Comparison of ENCODE assay signal across 1 cellular context in the genomic region with DNA sequence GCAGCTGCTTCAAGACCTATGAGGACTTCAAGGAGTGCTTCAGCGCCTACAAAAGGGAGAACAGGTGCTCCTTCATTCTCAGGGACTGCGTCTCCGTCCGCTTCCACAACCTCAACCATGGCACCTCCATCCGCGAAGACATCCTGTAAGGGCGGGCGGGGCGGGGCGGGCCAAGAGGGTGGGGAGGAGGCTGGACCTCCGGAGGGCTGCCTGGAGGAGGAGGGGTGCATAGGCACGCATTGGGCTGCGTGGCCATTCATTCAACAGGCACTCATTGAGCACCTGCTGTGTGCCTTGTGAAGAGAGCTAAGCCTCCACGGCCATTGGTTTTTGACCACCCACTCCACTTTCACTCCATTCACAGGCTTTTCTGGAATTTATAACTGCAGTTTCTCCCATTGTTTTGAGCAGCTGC.
TF ChIP-seq lines count a peak whose summit lies in the region.

No MANE protein-coding gene starts in this region.

TF ChIP-seq in K562, 482 proteins besides CTCF, POLR2A, EP300 and RAD21 (continued from another document):
- TF ChIP-seq, protein P1, sequence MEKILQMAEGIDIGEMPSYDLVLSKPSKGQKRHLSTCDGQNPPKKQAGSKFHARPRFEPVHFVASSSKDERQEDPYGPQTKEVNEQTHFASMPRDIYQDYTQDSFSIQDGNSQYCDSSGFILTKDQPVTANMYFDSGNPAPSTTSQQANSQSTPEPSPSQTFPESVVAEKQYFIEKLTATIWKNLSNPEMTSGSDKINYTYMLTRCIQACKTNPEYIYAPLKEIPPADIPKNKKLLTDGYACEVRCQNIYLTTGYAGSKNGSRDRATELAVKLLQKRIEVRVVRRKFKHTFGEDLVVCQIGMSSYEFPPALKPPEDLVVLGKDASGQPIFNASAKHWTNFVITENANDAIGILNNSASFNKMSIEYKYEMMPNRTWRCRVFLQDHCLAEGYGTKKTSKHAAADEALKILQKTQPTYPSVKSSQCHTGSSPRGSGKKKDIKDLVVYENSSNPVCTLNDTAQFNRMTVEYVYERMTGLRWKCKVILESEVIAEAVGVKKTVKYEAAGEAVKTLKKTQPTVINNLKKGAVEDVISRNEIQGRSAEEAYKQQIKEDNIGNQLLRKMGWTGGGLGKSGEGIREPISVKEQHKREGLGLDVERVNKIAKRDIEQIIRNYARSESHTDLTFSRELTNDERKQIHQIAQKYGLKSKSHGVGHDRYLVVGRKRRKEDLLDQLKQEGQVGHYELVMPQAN (IDR thresholded peaks at IDR 0.05; ENCODE audit: borderline replicate concordance): 0 out of 2 replicates have a peak, but pooled peaks have one; percentile 8
- peak; percentile 98 for TF ChIP-seq ZKSCAN8 (CRISPR knock-in tag; IDR thresholded peaks at IDR 0.05)
- 0 out of 2 replicates have a peak, but pooled peaks have one; percentile 11 for TF ChIP-seq ZNF24 (IDR thresholded peaks at IDR 0.05)
- TF ChIP-seq CREM (IDR thresholded peaks at IDR 0.05; ENCODE audit: low read depth): 0 out of 2 replicates have a peak, but pooled peaks have one; percentile 6
- TF ChIP-seq RBM25 (IDR thresholded peaks at IDR 0.05; ENCODE audit: low read depth, low read length, severe bottlenecking): peak; percentile 60
- TF ChIP-seq RBM17 (IDR thresholded peaks at IDR 0.05; ENCODE audit: borderline replicate concordance, low read depth, low read length): no peak
- no peak for TF ChIP-seq STAT5A (IDR thresholded peaks at IDR 0.05; ENCODE audit: borderline replicate concordance, low read length)
- peak; percentile 17 to 65; a peak in 3 of 4 replicates for TF ChIP-seq KDM1A (IDR thresholded peaks at IDR 0.05)
- peak; percentile 95 for TF ChIP-seq ZNF436 (CRISPR knock-in tag; IDR thresholded peaks at IDR 0.05)
- TF ChIP-seq PHF20 (IDR thresholded peaks at IDR 0.05; ENCODE audit: partially characterized antibody): no peak
- TF ChIP-seq, protein P2, sequence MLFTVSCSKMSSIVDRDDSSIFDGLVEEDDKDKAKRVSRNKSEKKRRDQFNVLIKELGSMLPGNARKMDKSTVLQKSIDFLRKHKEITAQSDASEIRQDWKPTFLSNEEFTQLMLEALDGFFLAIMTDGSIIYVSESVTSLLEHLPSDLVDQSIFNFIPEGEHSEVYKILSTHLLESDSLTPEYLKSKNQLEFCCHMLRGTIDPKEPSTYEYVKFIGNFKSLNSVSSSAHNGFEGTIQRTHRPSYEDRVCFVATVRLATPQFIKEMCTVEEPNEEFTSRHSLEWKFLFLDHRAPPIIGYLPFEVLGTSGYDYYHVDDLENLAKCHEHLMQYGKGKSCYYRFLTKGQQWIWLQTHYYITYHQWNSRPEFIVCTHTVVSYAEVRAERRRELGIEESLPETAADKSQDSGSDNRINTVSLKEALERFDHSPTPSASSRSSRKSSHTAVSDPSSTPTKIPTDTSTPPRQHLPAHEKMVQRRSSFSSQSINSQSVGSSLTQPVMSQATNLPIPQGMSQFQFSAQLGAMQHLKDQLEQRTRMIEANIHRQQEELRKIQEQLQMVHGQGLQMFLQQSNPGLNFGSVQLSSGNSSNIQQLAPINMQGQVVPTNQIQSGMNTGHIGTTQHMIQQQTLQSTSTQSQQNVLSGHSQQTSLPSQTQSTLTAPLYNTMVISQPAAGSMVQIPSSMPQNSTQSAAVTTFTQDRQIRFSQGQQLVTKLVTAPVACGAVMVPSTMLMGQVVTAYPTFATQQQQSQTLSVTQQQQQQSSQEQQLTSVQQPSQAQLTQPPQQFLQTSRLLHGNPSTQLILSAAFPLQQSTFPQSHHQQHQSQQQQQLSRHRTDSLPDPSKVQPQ (CRISPR knock-in tag; IDR thresholded peaks at IDR 0.05; ENCODE audit: borderline replicate concordance): no peak
- TF ChIP-seq EP400 (IDR thresholded peaks at IDR 0.05): no peak; the same call in 1 of the 2 replicates
- no peak for TF ChIP-seq PHF8 (IDR thresholded peaks at IDR 0.05; ENCODE audit: borderline replicate concordance, low read length)
- TF ChIP-seq, protein P3, sequence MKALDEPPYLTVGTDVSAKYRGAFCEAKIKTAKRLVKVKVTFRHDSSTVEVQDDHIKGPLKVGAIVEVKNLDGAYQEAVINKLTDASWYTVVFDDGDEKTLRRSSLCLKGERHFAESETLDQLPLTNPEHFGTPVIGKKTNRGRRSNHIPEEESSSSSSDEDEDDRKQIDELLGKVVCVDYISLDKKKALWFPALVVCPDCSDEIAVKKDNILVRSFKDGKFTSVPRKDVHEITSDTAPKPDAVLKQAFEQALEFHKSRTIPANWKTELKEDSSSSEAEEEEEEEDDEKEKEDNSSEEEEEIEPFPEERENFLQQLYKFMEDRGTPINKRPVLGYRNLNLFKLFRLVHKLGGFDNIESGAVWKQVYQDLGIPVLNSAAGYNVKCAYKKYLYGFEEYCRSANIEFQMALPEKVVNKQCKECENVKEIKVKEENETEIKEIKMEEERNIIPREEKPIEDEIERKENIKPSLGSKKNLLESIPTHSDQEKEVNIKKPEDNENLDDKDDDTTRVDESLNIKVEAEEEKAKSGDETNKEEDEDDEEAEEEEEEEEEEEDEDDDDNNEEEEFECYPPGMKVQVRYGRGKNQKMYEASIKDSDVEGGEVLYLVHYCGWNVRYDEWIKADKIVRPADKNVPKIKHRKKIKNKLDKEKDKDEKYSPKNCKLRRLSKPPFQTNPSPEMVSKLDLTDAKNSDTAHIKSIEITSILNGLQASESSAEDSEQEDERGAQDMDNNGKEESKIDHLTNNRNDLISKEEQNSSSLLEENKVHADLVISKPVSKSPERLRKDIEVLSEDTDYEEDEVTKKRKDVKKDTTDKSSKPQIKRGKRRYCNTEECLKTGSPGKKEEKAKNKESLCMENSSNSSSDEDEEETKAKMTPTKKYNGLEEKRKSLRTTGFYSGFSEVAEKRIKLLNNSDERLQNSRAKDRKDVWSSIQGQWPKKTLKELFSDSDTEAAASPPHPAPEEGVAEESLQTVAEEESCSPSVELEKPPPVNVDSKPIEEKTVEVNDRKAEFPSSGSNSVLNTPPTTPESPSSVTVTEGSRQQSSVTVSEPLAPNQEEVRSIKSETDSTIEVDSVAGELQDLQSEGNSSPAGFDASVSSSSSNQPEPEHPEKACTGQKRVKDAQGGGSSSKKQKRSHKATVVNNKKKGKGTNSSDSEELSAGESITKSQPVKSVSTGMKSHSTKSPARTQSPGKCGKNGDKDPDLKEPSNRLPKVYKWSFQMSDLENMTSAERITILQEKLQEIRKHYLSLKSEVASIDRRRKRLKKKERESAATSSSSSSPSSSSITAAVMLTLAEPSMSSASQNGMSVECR (CRISPR knock-in tag; IDR thresholded peaks at IDR 0.05): 0 out of 2 replicates have a peak, but pooled peaks have one; percentile 53
- TF ChIP-seq, protein P4, sequence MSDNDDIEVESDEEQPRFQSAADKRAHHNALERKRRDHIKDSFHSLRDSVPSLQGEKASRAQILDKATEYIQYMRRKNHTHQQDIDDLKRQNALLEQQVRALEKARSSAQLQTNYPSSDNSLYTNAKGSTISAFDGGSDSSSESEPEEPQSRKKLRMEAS (CRISPR knock-in tag; IDR thresholded peaks at IDR 0.05): no peak; the same call in 1 of the 2 replicates
- TF ChIP-seq BRD9 (IDR thresholded peaks at IDR 0.05; ENCODE audit: low read depth, partially characterized antibody): peak; percentile 22
- TF ChIP-seq DPF2 (IDR thresholded peaks at IDR 0.05): no peak; the same call in 1 of the 2 replicates
- TF ChIP-seq HMG20A (CRISPR knock-in tag; conservative IDR thresholded peaks at IDR 0.05): no peak
- TF ChIP-seq BCOR (IDR thresholded peaks at IDR 0.05): peak; percentile 77; the same call in 1 of the 2 replicates
- TF ChIP-seq MAFK (IDR thresholded peaks at IDR 0.05; ENCODE audit: low read length): no peak
